In the genomic region with DNA sequence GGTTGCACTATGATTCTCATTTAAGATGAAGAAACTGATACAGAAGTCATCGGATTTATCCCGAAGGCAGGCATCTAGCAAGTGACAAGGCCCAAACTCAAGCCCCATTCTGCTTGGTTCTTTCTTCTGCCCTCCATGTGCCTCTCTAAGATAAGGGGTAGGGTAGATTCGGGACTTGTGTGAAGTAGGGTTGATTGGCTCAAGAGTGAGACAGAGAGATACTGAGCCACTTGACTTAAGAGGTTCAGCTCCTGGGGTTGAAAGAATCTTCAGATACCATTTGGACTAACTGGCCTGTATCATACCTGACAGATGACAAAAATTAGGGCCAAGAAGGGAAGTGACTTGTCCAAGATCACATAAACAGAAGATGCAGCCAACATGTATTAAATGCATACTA, we compare ENCODE assay signal across 8 cellular contexts. TPM values are rescaled to one million over a fixed set of nuclear protein-coding genes. Genes with fewer than 3 reads are reported as not detected.
DNase-seq lines count a peak whose midpoint lies in the region; ATAC-seq and TF ChIP-seq lines count a peak whose summit lies in the region.

No MANE protein-coding gene starts in this region.

- no peak for DNase-seq in BJ (ENCODE audit: low read depth)
- no peak for DNase-seq in LNCaP clone FGC (ENCODE audit: low read depth)
- DNase-seq in coronary artery (ENCODE audit: low spot score), result no peak
- no peak for DNase-seq in natural killer cell
- DNase-seq in NCI-H748 treated with DMSO at 0.1 percent for 48 hours (lab: John Stamatoyannopoulos, UW), result no peak
- no peak for DNase-seq in RWPE1 (ENCODE audit: low spot score)
- DNase-seq in NCI-H1694 treated with DMSO at 0.1 percent for 48 hours (lab: John Stamatoyannopoulos, UW), result no peak
- no peak for DNase-seq in KG1 (lab: John Stamatoyannopoulos, UW)

- no peaks in the 10 kb centered on the region for H3K9me3 Mint-ChIP-seq in natural killer cell

- H3K27ac Mint-ChIP-seq in natural killer cell, result peak overlapping the region; percentile 94 to 99

- intact Hi-C loops in natural killer cell (cut with micrococcal nuclease), result no loop called here

- CTCF ChIA-PET in BJ (lab: Yijun Ruan, JAX), result interaction anchor here (1.2 to 4.7 kb wide), 3 partner anchors 15 to 66 kb away, joined by 6 to 21 read pairs (median 14); no protein-coding TSS in a partner anchor
- CTCF ChIA-PET in RWPE1 (lab: Yijun Ruan, JAX), result no interaction called here

- H3K4me3 Mint-ChIP-seq in natural killer cell, result peak overlapping the region; percentile 91

- ATAC-seq in natural killer cell, result no peak

- H3K4me1 Mint-ChIP-seq in natural killer cell, result peaks cover 25% of the 10 kb centered on the region in 2 donors

- POLR2A ChIA-PET in BJ (lab: Charles Lee) (no interaction called here), RWPE1 (lab: Yijun Ruan, JAX; ENCODE audit: low non-redundant PET) (no interaction called here)

- H3K36me3 Mint-ChIP-seq in natural killer cell, result peaks cover 8% of the 10 kb centered on the region

- no peaks in the 10 kb centered on the region for H3K27me3 ChIP-seq in BJ (ENCODE audit: control insufficient read depth, insufficient read depth, low read length)

- peak overlapping the region; percentile 93 for H3K4me3 ChIP-seq in BJ (ENCODE audit: low read depth, low read length)
- H3K4me3 ChIP-seq in LNCaP clone FGC (ENCODE audit: low read depth, low read length), result peak overlapping the region; percentile 94
- H3K4me3 ChIP-seq in coronary artery, result peak overlapping the region; percentile 98

- peaks cover 6% of the 10 kb centered on the region for H3K36me3 ChIP-seq in BJ (ENCODE audit: control insufficient read depth, insufficient read depth, low read length)

- TF ChIP-seq CTCF in BJ (IDR thresholded peaks at IDR 0.05; ENCODE audit: insufficient read depth, low read depth, low read length) (no peak), LNCaP clone FGC (IDR thresholded peaks at IDR 0.05; ENCODE audit: control insufficient read depth, extremely low read depth, insufficient read depth) (no peak), coronary artery (IDR thresholded peaks at IDR 0.05) (no peak), natural killer cell (IDR thresholded peaks at IDR 0.05) (no peak), RWPE1 (conservative IDR thresholded peaks at IDR 0.05; ENCODE audit: low read depth) (no peak)

- no peaks in the 10 kb centered on the region for H3K27me3 Mint-ChIP-seq in natural killer cell (ENCODE audit: low read depth in 2 of 2)

- H3K27ac ChIP-seq in coronary artery (peak overlapping the region; percentile 88 to 94), RWPE1 (no peak overlapping the region)

RNA-seq across cellular contexts. Expression of a gene that starts 0.9 kb away (rescaled TPM):
- 27.9 and 33.5 TPM in 2 replicates for polyA plus RNA-seq in BJ (2011; rRNA removed)
- polyA minus RNA-seq in BJ (2011; rRNA and poly(A)+ RNA removed), result 38.3 and 50.3 TPM in 2 replicates
- 10 to 100 TPM; 13.3 to 17.2 (median 14.1) TPM for total RNA-seq in natural killer cell

RNA-seq across cellular contexts. Expression of a gene that starts 31.7 kb away (rescaled TPM):
- polyA plus RNA-seq in BJ (2011; rRNA removed), result 24.2 and 33.5 TPM in 2 replicates
- 19.0 and 23.6 TPM in 2 replicates for polyA minus RNA-seq in BJ (2011; rRNA and poly(A)+ RNA removed)
- 10 to 100 TPM; 31.7 to 60.0 (median 36.3) TPM for total RNA-seq in natural killer cell
